Comparison of ENCODE assay signal across 5 cellular contexts in genomic region chr20:4619144-4619543, GRCh38.
DNase-seq lines count a peak whose midpoint lies in the region; ATAC-seq, FAIRE-seq and TF ChIP-seq lines count a peak whose summit lies in the region.
"Not testable (repeated sequence)": the region's sequence is repeated elsewhere in the genome, so short reads cannot be mapped to it uniquely, and the experiment has no call there.

No MANE protein-coding gene starts in this region.

- H2AFZ ChIP-seq in astrocyte (ENCODE audit: low read depth, low read length); K562 (ENCODE audit: low read depth, low read length): not testable (repeated sequence)

- H3K9me3 Mint-ChIP-seq in astrocyte (ENCODE audit: unreplicated experiment), result peaks cover 19% of the 10 kb centered on the region

- H3K4me2 ChIP-seq in BLaER1, result peak overlapping the region; percentile 46
- peak overlapping the region in 6 of 11 experiments; percentile 20 to 58 (median 44); a peak in 6 of 22 replicates for H3K4me2 ChIP-seq in BLaER1 treated with 17β-estradiol and CSF1 and Interleukin-3, amounts not matched to agents 10 nM and 100 nM
- not testable (repeated sequence) for H3K4me2 ChIP-seq in astrocyte (ENCODE audit: low read length); K562 (ENCODE audit: insufficient read depth, low read length)

- POLR2A ChIA-PET in HEK293 (lab: Yijun Ruan, JAX); K562 (lab: Yijun Ruan, JAX): not testable (repeated sequence)

- DNase-seq in astrocyte (ENCODE audit: low read depth); K562 (ENCODE audit: extremely low read depth in 1 of 4, low spot score in 3 of 4): not testable (repeated sequence)

- H3K36me3 ChIP-seq in BLaER1; BLaER1 treated with 17β-estradiol and CSF1 and Interleukin-3, amounts not matched to agents 10 nM and 100 nM; HEK293 (ENCODE audit: control insufficient read depth in 2 of 2, insufficient read depth in 1 of 2, low read length in 2 of 2); astrocyte (ENCODE audit: insufficient read depth, low read length); K562 (ENCODE audit: control insufficient read depth, insufficient read depth, low read length): not testable (repeated sequence)

- H3K9me3 ChIP-seq in BLaER1; HEK293 (ENCODE audit: control insufficient read depth, insufficient read depth, low read depth, low read length); astrocyte (ENCODE audit: insufficient read depth, low read depth, low read length); K562 (replicated peaks; ENCODE audit: control insufficient read depth, insufficient read depth, low read depth, low read length): not testable (repeated sequence)
- H3K9me3 ChIP-seq in BLaER1 treated with 17β-estradiol and CSF1 and Interleukin-3, amounts not matched to agents 10 nM and 100 nM (replicated peaks in 1 of 11), result peaks cover 8 to 54% (median 17%) of the 10 kb centered on the region in 11 experiments; a peak in 19 of 22 replicates

- not testable (repeated sequence) for H3K9me1 ChIP-seq in K562 (ENCODE audit: control insufficient read depth, insufficient read depth, low read length)

- H3K4me1 Mint-ChIP-seq in astrocyte (ENCODE audit: low read depth, unreplicated experiment), result not testable (repeated sequence)

- BruUV-seq in K562 (replicated peaks; lab: Mats Ljungman, UMichigan), result not testable (repeated sequence)

- not testable (repeated sequence) for TF ChIP-seq RAD21 in K562 (CRISPR knock-in tag; conservative IDR thresholded peaks at IDR 0.05 in 1 of 2, IDR thresholded peaks at IDR 0.05 in 1 of 2)

- CTCF ChIA-PET in HEK293 (lab: Yijun Ruan, JAX), result interaction anchor here (0.7 to 1.2 kb wide), 2 partner anchors 101 to 740 kb away, joined by 3 read pairs; no protein-coding TSS in a partner anchor
- CTCF ChIA-PET in K562 (lab: Yijun Ruan, JAX; ENCODE audit: low intra/inter-chr PET ratio), result interaction anchor here (0.6 kb wide), 1 partner anchor 27 kb away, joined by 3 read pairs; no protein-coding TSS in a partner anchor

- 19% methylated on average over 4 of the region's 4 CpGs for WGBS in K562 (ENCODE audit: insufficient coverage, low coverage, missing lambda C conversion rate)

- H3K27ac ChIP-seq in BLaER1; BLaER1 treated with 17β-estradiol and CSF1 and Interleukin-3, amounts not matched to agents 10 nM and 100 nM; HEK293 (ENCODE audit: extremely low read depth, low read depth, low read length); astrocyte (ENCODE audit: low read depth, low read length); K562 (ENCODE audit: extremely low read depth, low read depth, low read length): not testable (repeated sequence)

- H4K20me1 ChIP-seq in BLaER1; BLaER1 treated with 17β-estradiol and CSF1 and Interleukin-3, amounts not matched to agents 10 nM and 100 nM; astrocyte (ENCODE audit: insufficient read depth, low read length); K562 (replicated peaks; ENCODE audit: control insufficient read depth, insufficient read depth, low read length): not testable (repeated sequence)

- not testable (repeated sequence) for TF ChIP-seq CTCF in HEK293 (tag by site-specific recombination; IDR thresholded peaks at IDR 0.05); astrocyte (IDR thresholded peaks at IDR 0.05; ENCODE audit: insufficient read depth, low read depth, low read length); K562 (IDR thresholded peaks at IDR 0.05 in 2 of 3, conservative IDR thresholded peaks at IDR 0.05 in 1 of 3; ENCODE audit: insufficient read depth in 2 of 3, low read depth in 1 of 3, low read length in 3 of 3)

- not testable (repeated sequence) for H3K27ac Mint-ChIP-seq in astrocyte (ENCODE audit: unreplicated experiment)

- TF ChIP-seq POLR2A in K562 (conservative IDR thresholded peaks at IDR 0.05), result not testable (repeated sequence)

- H3K27me3 Mint-ChIP-seq in astrocyte (ENCODE audit: low read depth, unreplicated experiment), result peaks cover 13% of the 10 kb centered on the region

- not testable (repeated sequence) for H3K9ac ChIP-seq in BLaER1; BLaER1 treated with 17β-estradiol and CSF1 and Interleukin-3, amounts not matched to agents 10 nM and 100 nM; astrocyte (ENCODE audit: low read length); K562 (ENCODE audit: insufficient read depth in 1 of 2, low read depth in 2 of 2, low read length in 2 of 2)

- peak overlapping the region; percentile 14 for H3K4me3 Mint-ChIP-seq in astrocyte (ENCODE audit: unreplicated experiment)

- H3K36me3 Mint-ChIP-seq in astrocyte (ENCODE audit: low read depth, unreplicated experiment), result not testable (repeated sequence)

- not testable (repeated sequence) for H3K27me3 ChIP-seq in BLaER1; BLaER1 treated with 17β-estradiol and CSF1 and Interleukin-3, amounts not matched to agents 10 nM and 100 nM; astrocyte (ENCODE audit: insufficient read depth, low read length); K562 (ENCODE audit: control insufficient read depth in 2 of 2, insufficient read depth in 2 of 2, low read length in 2 of 2)

- ATAC-seq in K562, result not testable (repeated sequence)

- H3K4me3 ChIP-seq in BLaER1; BLaER1 treated with 17β-estradiol and CSF1 and Interleukin-3, amounts not matched to agents 10 nM and 100 nM; HEK293 (ENCODE audit: low read depth, low read length); astrocyte (ENCODE audit: insufficient read depth, low read depth, low read length); K562: not testable (repeated sequence)

- TF ChIP-seq EP300 in K562 (IDR thresholded peaks at IDR 0.05; ENCODE audit: low read length), result not testable (repeated sequence)

- not testable (repeated sequence) for FAIRE-seq in astrocyte (lab: Jason Lieb, UNC); K562 (lab: Jason Lieb, UNC)

- not testable (repeated sequence) for H3K79me2 ChIP-seq in astrocyte (ENCODE audit: insufficient read depth, low read length); K562 (ENCODE audit: control insufficient read depth, insufficient read depth, low read length)

- H3K4me1 ChIP-seq in BLaER1, result peaks cover 13% of the 10 kb centered on the region
- H3K4me1 ChIP-seq in BLaER1 treated with 17β-estradiol and CSF1 and Interleukin-3, amounts not matched to agents 10 nM and 100 nM, result peaks cover 9 to 18% (median 14%) of the 10 kb centered on the region in 10 experiments
- not testable (repeated sequence) for H3K4me1 ChIP-seq in HEK293 (ENCODE audit: control insufficient read depth, insufficient read depth, low read length); astrocyte (ENCODE audit: insufficient read depth, low read length); K562 (replicated peaks in 1 of 2; ENCODE audit: control insufficient read depth in 2 of 2, insufficient read depth in 2 of 2, low read length in 2 of 2)

- intact Hi-C loops in K562 (cut with micrococcal nuclease), result not testable (repeated sequence)

- in situ Hi-C loops in K562 (cut with MboI), result not testable (repeated sequence)

TF ChIP-seq in K562, 482 proteins besides CTCF, POLR2A, EP300 and RAD21:
- peak; percentile 82 for TF ChIP-seq ZNF146 (CRISPR knock-in tag; IDR thresholded peaks at IDR 0.05; ENCODE audit: unreplicated experiment)
